In genomic region chrX:133792198-133792953, GRCh38 we compare ENCODE assay signal across 8 cellular contexts.
DNase-seq lines count a peak whose midpoint lies in the region; ATAC-seq, FAIRE-seq and TF ChIP-seq lines count a peak whose summit lies in the region.

No MANE protein-coding gene starts in this region.

- TF ChIP-seq POLR2A in H1 (IDR thresholded peaks at IDR 0.05; ENCODE audit: control extremely low read depth in 1 of 2, low read depth in 2 of 2, low read length in 2 of 2), result no peak

- CTCF ChIA-PET in AG04449 (lab: Yijun Ruan, JAX), result interaction anchor here (0.7 to 2.6 kb wide), 16 partner anchors 9 to 604 kb away, joined by 3 to 13 read pairs (median 6); no protein-coding TSS in a partner anchor
- CTCF ChIA-PET in activated CD8-positive, alpha-beta T cell treated with anti-CD3 and anti-CD28 coated beads, Interleukin-2, amount 10 ng/mL, durations not matched to agents 7 days and 5 days (lab: Charles Lee), result interaction anchor here (0.6 to 3.9 kb wide), 21 partner anchors 9 to 604 kb away, joined by 3 to 26 read pairs (median 4); no protein-coding TSS in a partner anchor
- CTCF ChIA-PET in H1 (lab: Charles Lee; ENCODE audit: partially characterized antibody), result interaction anchor here (0.7 to 4.1 kb wide), 20 partner anchors 11 to 1990 kb away, joined by 3 to 28 read pairs (median 4); no protein-coding TSS in a partner anchor

- no peak overlapping the region for H2AK5ac ChIP-seq in H1 (ENCODE audit: low read depth, low read length)

- no peaks in the 10 kb centered on the region for H4K20me1 ChIP-seq in H1 (replicated peaks in 1 of 2; ENCODE audit: control insufficient read depth in 1 of 2, insufficient read depth in 2 of 2, low read length in 2 of 2)

- no peak for TF ChIP-seq EP300 in H1 (IDR thresholded peaks at IDR 0.05; ENCODE audit: borderline replicate concordance in 1 of 2, low read depth in 2 of 2, low read length in 2 of 2)

- peaks cover 2% of the 10 kb centered on the region for H3K27me3 Mint-ChIP-seq in activated CD8-positive, alpha-beta T cell treated with anti-CD3 and anti-CD28 coated beads, Interleukin-2, amount 10 ng/mL, durations not matched to agents 7 days and 5 days (ENCODE audit: low read depth)
- no peaks in the 10 kb centered on the region for H3K27me3 Mint-ChIP-seq in mesothelial cell of epicardium (ENCODE audit: low read depth)

- no peak overlapping the region for H3K9ac ChIP-seq in H1 (replicated peaks in 1 of 4; ENCODE audit: extremely low read depth in 1 of 4, low read depth in 3 of 4, low read length in 3 of 4)

- H3K4ac ChIP-seq in H1 (replicated peaks; ENCODE audit: insufficient read length, low read depth, low read length), result no peak overlapping the region

- H3K36me3 ChIP-seq in H1 (ENCODE audit: control insufficient read depth in 2 of 4, insufficient read depth in 4 of 4, low read length in 3 of 4), result no peaks in the 10 kb centered on the region

- no peak overlapping the region for H3K4me3 Mint-ChIP-seq in activated CD8-positive, alpha-beta T cell treated with anti-CD3 and anti-CD28 coated beads, Interleukin-2, amount 10 ng/mL, durations not matched to agents 7 days and 5 days
- peak overlapping the region; percentile 69 for H3K4me3 Mint-ChIP-seq in mesothelial cell of epicardium

- H3K23ac ChIP-seq in H1 (ENCODE audit: insufficient read length), result no peak overlapping the region

- no peaks in the 10 kb centered on the region for H3K4me1 Mint-ChIP-seq in activated CD8-positive, alpha-beta T cell treated with anti-CD3 and anti-CD28 coated beads, Interleukin-2, amount 10 ng/mL, durations not matched to agents 7 days and 5 days (ENCODE audit: low read depth)
- H3K4me1 Mint-ChIP-seq in mesothelial cell of epicardium, result peaks cover 82% of the 10 kb centered on the region

- H3K18ac ChIP-seq in H1 (ENCODE audit: extremely low read depth, low read length), result no peak overlapping the region

- peak; percentile 38 for ATAC-seq in GM18520 (IDR thresholded peaks at IDR 0.05; ENCODE audit: unreplicated experiment)
- ATAC-seq in HG03280 (IDR thresholded peaks at IDR 0.05; ENCODE audit: unreplicated experiment), result peak; percentile 71
- peak; percentile 76 for ATAC-seq in activated CD8-positive, alpha-beta T cell treated with anti-CD3 and anti-CD28 coated beads, Interleukin-2, amount 10 ng/mL, durations not matched to agents 7 days and 5 days

- H4K91ac ChIP-seq in H1 (replicated peaks; ENCODE audit: insufficient read length, low read length), result no peak overlapping the region

- H3K79me1 ChIP-seq in H1 (ENCODE audit: low read depth, low read length), result no peaks in the 10 kb centered on the region

- DNase-seq in AG04449 (ENCODE audit: low read depth, low spot score) (no peak), NCI-H526 (lab: John Stamatoyannopoulos, UW) (peak; percentile 19 to 71), H1 (ENCODE audit: low read depth in 1 of 2, low spot score in 2 of 2) (peak; percentile 36 to 70), mesothelial cell of epicardium (ENCODE audit: low spot score in 2 of 2, unreplicated experiment in 2 of 2) (peak; percentile 55 to 81)
- DNase-seq in activated CD8-positive, alpha-beta T cell treated with anti-CD3 and anti-CD28 coated beads, Interleukin-2, amount 10 ng/mL, durations not matched to agents 7 days and 5 days, result peak; percentile 69
- DNase-seq in stimulated activated CD8-positive, alpha-beta memory T cell treated with anti-CD3 and anti-CD28 coated beads, Interleukin-2, amount 100 ng/mL, for 48 hours (ENCODE audit: low read depth in 2 of 2), result peak; percentile 12 to 35

- no peak overlapping the region for H3K56ac ChIP-seq in H1 (replicated peaks; ENCODE audit: insufficient read length, low read depth, low read length)

- H4K8ac ChIP-seq in H1 (ENCODE audit: extremely low read depth, insufficient read depth, low read length), result no peak overlapping the region

- H3K14ac ChIP-seq in H1 (ENCODE audit: insufficient read length), result no peak overlapping the region

- peak; percentile 96 for TF ChIP-seq CTCF in AG04449 (IDR thresholded peaks at IDR 0.05; ENCODE audit: insufficient read depth, low read length, missing control alignments)
- peak; percentile 77 to 100 (median 92) for TF ChIP-seq CTCF in H1 (IDR thresholded peaks at IDR 0.05; ENCODE audit: control extremely low read depth in 1 of 3, insufficient read depth in 1 of 3, low read depth in 1 of 3, low read length in 3 of 3)
- peak; percentile 99 for TF ChIP-seq CTCF in mesothelial cell of epicardium (IDR thresholded peaks at IDR 0.05; ENCODE audit: unreplicated experiment)

- H3K4me1 ChIP-seq in H1 (replicated peaks in 1 of 4; ENCODE audit: control insufficient read depth in 3 of 4, insufficient read depth in 4 of 4, low read length in 3 of 4), result peaks cover 0 to 2% (median 0%) of the 10 kb centered on the region in 4 experiments; a peak in 3 of 7 replicates

- H2AFZ ChIP-seq in H1 (ENCODE audit: low read length), result no peak overlapping the region

- FAIRE-seq in H1 (lab: Jason Lieb, UNC), result peak; percentile 94

- no peak overlapping the region for H2BK5ac ChIP-seq in H1 (ENCODE audit: low read depth, low read length)

- H3K27ac Mint-ChIP-seq in activated CD8-positive, alpha-beta T cell treated with anti-CD3 and anti-CD28 coated beads, Interleukin-2, amount 10 ng/mL, durations not matched to agents 7 days and 5 days, result no peak overlapping the region
- H3K27ac Mint-ChIP-seq in mesothelial cell of epicardium, result peak overlapping the region; percentile 90

- H3K27ac ChIP-seq in H1 (ENCODE audit: low read depth, low read length), result no peak overlapping the region

- H3K4me3 ChIP-seq in AG04449 (ENCODE audit: low read depth, low read length) (peak overlapping the region; percentile 23; the same call in 1 of the 2 replicates), H1 (ENCODE audit: extremely low read depth in 1 of 4, insufficient read depth in 2 of 4, low read depth in 3 of 4, low read length in 4 of 4) (peak overlapping the region in 1 of 4 experiments; percentile 32; a peak in 2 of 8 replicates)

- H3K4me2 ChIP-seq in H1 (ENCODE audit: insufficient read depth in 1 of 2, low read depth in 2 of 2, low read length in 2 of 2), result peak overlapping the region in 1 of 2 experiments; percentile 38; a peak in 3 of 4 replicates

- H2BK12ac ChIP-seq in H1 (ENCODE audit: low read depth, low read length), result no peak overlapping the region

- no peak overlapping the region for H2BK15ac ChIP-seq in H1 (ENCODE audit: low read length)

- no peak overlapping the region for H4K5ac ChIP-seq in H1 (ENCODE audit: insufficient read length, low read depth, low read length)

- no peak overlapping the region for H2BK20ac ChIP-seq in H1 (ENCODE audit: low read length)

- no peaks in the 10 kb centered on the region for H3K9me3 Mint-ChIP-seq in activated CD8-positive, alpha-beta T cell treated with anti-CD3 and anti-CD28 coated beads, Interleukin-2, amount 10 ng/mL, durations not matched to agents 7 days and 5 days (ENCODE audit: insufficient read depth)
- H3K9me3 Mint-ChIP-seq in mesothelial cell of epicardium, result no peaks in the 10 kb centered on the region

- no peaks in the 10 kb centered on the region for H3K79me2 ChIP-seq in H1 (ENCODE audit: control insufficient read depth in 1 of 2, insufficient read depth in 2 of 2, low read length in 2 of 2)

- POLR2A ChIA-PET in AG04449 (lab: Yijun Ruan, JAX), result no interaction called here
- POLR2A ChIA-PET in activated CD8-positive, alpha-beta T cell treated with anti-CD3 and anti-CD28 coated beads, Interleukin-2, amount 10 ng/mL, durations not matched to agents 7 days and 5 days (lab: Charles Lee), result no interaction called here
- POLR2A ChIA-PET in H1 (lab: Charles Lee; ENCODE audit: partially characterized antibody), result no interaction called here

- H3K23me2 ChIP-seq in H1 (ENCODE audit: low read depth, low read length), result no peaks in the 10 kb centered on the region

- peak; percentile 88 to 94 for TF ChIP-seq RAD21 in H1 (IDR thresholded peaks at IDR 0.05 in 1 of 2, conservative IDR thresholded peaks at IDR 0.05 in 1 of 2; ENCODE audit: low read depth in 2 of 2, low read length in 2 of 2)

- H3K36me3 Mint-ChIP-seq in activated CD8-positive, alpha-beta T cell treated with anti-CD3 and anti-CD28 coated beads, Interleukin-2, amount 10 ng/mL, durations not matched to agents 7 days and 5 days (ENCODE audit: low read depth), result no peaks in the 10 kb centered on the region
- H3K36me3 Mint-ChIP-seq in mesothelial cell of epicardium, result peaks cover 3% of the 10 kb centered on the region

- H2BK120ac ChIP-seq in H1 (replicated peaks; ENCODE audit: low read depth, low read length), result no peak overlapping the region

- 12% methylated on average over 7 of the region's 7 CpGs; no CpG with 5 or more reads in 1 of the 2 experiments for WGBS in H1 (ENCODE audit: extremely low coverage in 1 of 2, insufficient coverage in 1 of 2, insufficient read length in 1 of 2, insufficient replicate concordance in 2 of 2, low coverage in 1 of 2, low lambda C conversion rate in 2 of 2, missing lambda C conversion rate in 1 of 2), 2 experiments

- no peaks in the 10 kb centered on the region for H3K9me3 ChIP-seq in H1 (ENCODE audit: insufficient read depth in 2 of 2, low read depth in 1 of 2, low read length in 1 of 2)

- no peaks in the 10 kb centered on the region for H3K27me3 ChIP-seq in H1 (replicated peaks in 1 of 4; ENCODE audit: control insufficient read depth in 3 of 4, extremely low read depth in 1 of 4, insufficient read depth in 3 of 4, low read length in 3 of 4)

TF ChIP-seq in H1, 55 proteins besides CTCF, POLR2A, EP300 and RAD21 (continues in another document):
- TF ChIP-seq TAF1 (IDR thresholded peaks at IDR 0.05; ENCODE audit: low read depth, low read length) (no peak), CREB1 (IDR thresholded peaks at IDR 0.05) (no peak), RBBP5 (IDR thresholded peaks at IDR 0.05; ENCODE audit: borderline replicate concordance, low read depth, low read length) (no peak), SP2 (IDR thresholded peaks at IDR 0.05; ENCODE audit: low read length) (no peak), ATF2 (IDR thresholded peaks at IDR 0.05; ENCODE audit: low read length) (no peak), ATF3 (IDR thresholded peaks at IDR 0.05; ENCODE audit: insufficient read depth, low read depth, low read length) (0 out of 2 replicates have a peak, but pooled peaks have one; percentile 18), KDM1A (IDR thresholded peaks at IDR 0.05; ENCODE audit: borderline replicate concordance, low read length) (no peak)
